Comparison of ENCODE assay signal across 16 cellular contexts in genomic region chr22:47205081-47205491, GRCh38.
"Had no signal": no experiment of that assay in that cellular context is flagged by ENCODE, and none has a peak within 500 bp of the region (broad histone marks: within the 10 kb centered on the region; RNA-seq: fewer than 3 reads in every experiment).

No MANE protein-coding gene starts in this region.

- H3K4me1 ChIP-seq: gastroesophageal sphincter, lower lobe of right lung, prostate gland, tibial artery had no signal

- DNase-seq: activated CD8-positive, alpha-beta T cell treated with anti-CD3 and anti-CD28 coated beads for 36 hours; activated naive CD4-positive, alpha-beta T cell treated with anti-CD3 and anti-CD28 coated beads, Interleukin-2, amount 10 ng/mL, durations not matched to agents 7 days and 5 days; brain microvascular endothelial cell; cortex of kidney; effector CD4-positive, alpha-beta T cell; lower lobe of right lung; occipital lobe; small intestine; T-helper 2 cell; WERI-Rb-1 had no signal

- H3K4me3 ChIP-seq: esophagus muscularis mucosa, gastroesophageal sphincter, lower lobe of right lung, prostate gland, tibial artery had no signal

- H3K27me3 ChIP-seq: brain microvascular endothelial cell had no signal

- H3K27ac ChIP-seq: brain microvascular endothelial cell, esophagus muscularis mucosa, gastroesophageal sphincter, lower lobe of right lung, prostate gland, tibial artery, WERI-Rb-1 had no signal

- H3K9me3 ChIP-seq: esophagus muscularis mucosa, gastroesophageal sphincter, lower lobe of right lung, prostate gland, tibial artery had no signal

- ATAC-seq: activated CD8-positive, alpha-beta T cell treated with anti-CD3 and anti-CD28 coated beads for 36 hours; gastroesophageal sphincter; lower lobe of right lung; right cardiac atrium; stimulated activated memory B cell treated with anti-CD40 and anti-IgM and Interleukin-4, amounts not matched to agents 10 μg/mL and 1 μg/mL and 100 μg/mL, for 72 hours had no signal

- H3K36me3 ChIP-seq: brain microvascular endothelial cell, esophagus muscularis mucosa, gastroesophageal sphincter, lower lobe of right lung, prostate gland, tibial artery, WERI-Rb-1 had no signal
